ENCODE assay signal across 1 cellular context in genomic region chr7:11707606-11708193, GRCh38.
A peak's percentile ranks its signal among the peaks of the same experiment; 100 is the strongest.
TF ChIP-seq lines count a peak whose summit lies in the region.

No MANE protein-coding gene starts in this region.

TF ChIP-seq in endothelial cell of umbilical vein, 7 proteins besides CTCF, POLR2A, EP300 and RAD21:
- TF ChIP-seq EZH2 (IDR thresholded peaks at IDR 0.05; ENCODE audit: borderline replicate concordance, low read depth, low read length, severe bottlenecking) = no peak
- no peak for TF ChIP-seq MAX (IDR thresholded peaks at IDR 0.05; ENCODE audit: insufficient read depth, insufficient read length)
- TF ChIP-seq MYC (IDR thresholded peaks at IDR 0.05; ENCODE audit: low read depth, low read length) = no peak
- TF ChIP-seq FOS (IDR thresholded peaks at IDR 0.05; ENCODE audit: borderline replicate concordance, insufficient read depth, low read length) = peak; percentile 6
